18 cellular contexts compared by ENCODE assay signal in genomic region chr3:176937546-176937945, GRCh38.
A peak's percentile ranks its signal among the peaks of the same experiment; 100 is the strongest.
DNase-seq lines count a peak whose midpoint lies in the region; ATAC-seq and TF ChIP-seq lines count a peak whose summit lies in the region.
"Had no signal": no experiment of that assay in that cellular context is flagged by ENCODE, and none has a peak within 500 bp of the region (broad histone marks: within the 10 kb centered on the region; RNA-seq: fewer than 3 reads in every experiment).

No MANE protein-coding gene starts in this region.

- dilution Hi-C loops in IMR-90 (cut with HindIII; ENCODE audit: low sequenced_read_pairs, unreplicated experiment): no loop called here

- H3K4me3 ChIP-seq in ACC112 (ENCODE audit: low read depth, low read length): no peak overlapping the region
- H3K4me3 ChIP-seq in IMR-90 (ENCODE audit: insufficient read depth, low read depth, low read length): no peak overlapping the region
- no peak overlapping the region for H3K4me3 ChIP-seq in astrocyte of the spinal cord (ENCODE audit: low read depth, low read length)
- no peak overlapping the region for H3K4me3 ChIP-seq in body of pancreas
- no peak overlapping the region for H3K4me3 ChIP-seq in Karpas-422 (ENCODE audit: low read length)
- H3K4me3 ChIP-seq: GM12878, GM23338 had no signal

- in situ Hi-C loops in IMR-90 (cut with MboI; ENCODE audit: low sequenced_read_pairs): no loop called here
- in situ Hi-C loops in astrocyte of the spinal cord (cut with HindIII; ENCODE audit: low sequenced_read_pairs): no loop called here

- H3K4ac ChIP-seq in IMR-90 (ENCODE audit: low read depth, low read length): no peak overlapping the region

- CTCF ChIA-PET in IMR-90 (lab: Yijun Ruan, JAX): interaction anchor here (0.6 to 1.9 kb wide), 3 partner anchors 17 to 423 kb away, joined by 3 to 8 read pairs (median 5); no protein-coding TSS in a partner anchor

- POLR2A ChIA-PET in IMR-90 (lab: Charles Lee; ENCODE audit: unreplicated experiment): no interaction called here

- no peak overlapping the region for H3K23ac ChIP-seq in IMR-90 (ENCODE audit: low read depth, low read length)

- TF ChIP-seq RAD21 in IMR-90 (IDR thresholded peaks at IDR 0.05; ENCODE audit: low read length): no peak

- no peak overlapping the region for H2BK15ac ChIP-seq in IMR-90 (ENCODE audit: low read depth, low read length)

- no peaks in the 10 kb centered on the region for H3K79me2 ChIP-seq in ACC112 (ENCODE audit: control insufficient read depth, insufficient read depth, low read length, unreplicated experiment)
- no peaks in the 10 kb centered on the region for H3K79me2 ChIP-seq in Karpas-422 (ENCODE audit: low read length)

- no peak overlapping the region for H4K8ac ChIP-seq in IMR-90 (ENCODE audit: low read depth in 2 of 2, low read length in 2 of 2)

- no peak overlapping the region for H3K14ac ChIP-seq in IMR-90 (replicated peaks; ENCODE audit: low read depth, low read length)

- no peak overlapping the region for H2AK5ac ChIP-seq in IMR-90 (ENCODE audit: low read depth, low read length)

- no peaks in the 10 kb centered on the region for H3K9me2 ChIP-seq in Karpas-422 (replicated peaks; ENCODE audit: insufficient read depth, low read length)

- H3K79me1 ChIP-seq in IMR-90 (ENCODE audit: low read depth in 1 of 2, low read length in 2 of 2): no peaks in the 10 kb centered on the region

- H3K9me3 ChIP-seq in IMR-90 (ENCODE audit: control insufficient read depth, insufficient read depth, low read length): no peaks in the 10 kb centered on the region
- no peaks in the 10 kb centered on the region for H3K9me3 ChIP-seq in body of pancreas
- no peaks in the 10 kb centered on the region for H3K9me3 ChIP-seq in Karpas-422 (ENCODE audit: low read length)
- H3K9me3 ChIP-seq: BE2C had no signal

- H3K9me1 ChIP-seq in IMR-90 (ENCODE audit: insufficient read depth, low read length): no peaks in the 10 kb centered on the region

- no peak overlapping the region for H3K27ac ChIP-seq in ACC112 (ENCODE audit: low read depth, low read length)
- no peak overlapping the region for H3K27ac ChIP-seq in IMR-90 (ENCODE audit: insufficient read depth, low read length)
- H3K27ac ChIP-seq in body of pancreas: no peak overlapping the region
- no peak overlapping the region for H3K27ac ChIP-seq in Karpas-422 (ENCODE audit: low read length)
- H3K27ac ChIP-seq: 22Rv1, C4-2B had no signal

- no peak overlapping the region for H2BK5ac ChIP-seq in IMR-90 (ENCODE audit: low read depth, low read length, poor library complexity, severe bottlenecking)

- no peaks in the 10 kb centered on the region for H3K36me3 ChIP-seq in ACC112 (ENCODE audit: insufficient read depth, low read length)
- H3K36me3 ChIP-seq in IMR-90 (ENCODE audit: control insufficient read depth, insufficient read depth, low read length): no peaks in the 10 kb centered on the region
- H3K36me3 ChIP-seq in body of pancreas (replicated peaks in 1 of 2; ENCODE audit: insufficient read depth in 1 of 2, low read depth in 2 of 2): no peaks in the 10 kb centered on the region
- H3K36me3 ChIP-seq in Karpas-422 (ENCODE audit: insufficient read depth, low read length): no peaks in the 10 kb centered on the region
- H3K36me3 ChIP-seq: BE2C had no signal

- H4K20me1 ChIP-seq in IMR-90 (ENCODE audit: insufficient read depth, low read length) (no peaks in the 10 kb centered on the region), Karpas-422 (ENCODE audit: insufficient read depth, low read depth, low read length) (no peaks in the 10 kb centered on the region)

- no peak overlapping the region for H3K4me2 ChIP-seq in IMR-90 (ENCODE audit: low read depth, low read length)
- no peak overlapping the region for H3K4me2 ChIP-seq in Karpas-422 (ENCODE audit: low read depth, low read length, poor library complexity, severe bottlenecking)
- H3K4me2 ChIP-seq: GM23338 had no signal

- no peak overlapping the region for H3K56ac ChIP-seq in IMR-90 (ENCODE audit: extremely low read depth, insufficient read depth, low read length)

- DNase-seq in IMR-90: peak; percentile 51
- peak; percentile 38 for DNase-seq in astrocyte of the spinal cord (ENCODE audit: low read depth, low spot score)
- DNase-seq in iris pigment epithelial cell (ENCODE audit: low read depth): peak; percentile 53
- no peak for DNase-seq in foreskin melanocyte
- no peak for DNase-seq in AG08395 (ENCODE audit: low spot score)
- no peak for DNase-seq in body of pancreas
- DNase-seq in Karpas-422: no peak
- DNase-seq: ACHN; BE2C; CD4-positive, alpha-beta memory T cell; COR-L47; H7; KG1 had no signal

- H2BK120ac ChIP-seq in IMR-90 (ENCODE audit: low read depth, low read length): no peak overlapping the region

- ATAC-seq in IMR-90 (ENCODE audit: low read depth) (0 out of 2 replicates have a peak, but pooled peaks have one; percentile 16), body of pancreas (no peak)
- ATAC-seq: GM12878, GM23338 had no signal

- BruUV-seq in IMR-90 (replicated peaks; lab: Mats Ljungman, UMichigan): no TSS peak

- H2BK20ac ChIP-seq in IMR-90 (ENCODE audit: low read depth, low read length): no peak overlapping the region

- H3K27me3 ChIP-seq in ACC112 (ENCODE audit: insufficient read depth, low read length) (no peaks in the 10 kb centered on the region), IMR-90 (ENCODE audit: control insufficient read depth, insufficient read depth, low read length) (no peaks in the 10 kb centered on the region; the same call in 1 of the 2 replicates), body of pancreas (no peaks in the 10 kb centered on the region), Karpas-422 (ENCODE audit: low read length) (no peaks in the 10 kb centered on the region)
- H3K27me3 ChIP-seq: BE2C had no signal

- H3K9ac ChIP-seq in IMR-90 (ENCODE audit: low read depth, low read length) (no peak overlapping the region), Karpas-422 (ENCODE audit: low read length) (no peak overlapping the region)

- H4K91ac ChIP-seq in IMR-90 (ENCODE audit: insufficient read depth, low read depth, low read length): no peak overlapping the region

- TF ChIP-seq POLR2A in IMR-90 (IDR thresholded peaks at IDR 0.05; ENCODE audit: low read depth, low read length) (no peak), body of pancreas (IDR thresholded peaks at IDR 0.05) (no peak)

- H3K18ac ChIP-seq in IMR-90 (ENCODE audit: low read depth, low read length): no peak overlapping the region

- H4K5ac ChIP-seq in IMR-90 (ENCODE audit: low read depth, low read length): no peak overlapping the region

- H2AK9ac ChIP-seq in IMR-90 (replicated peaks; ENCODE audit: low read depth, low read length, poor library complexity): no peak overlapping the region

- H3K4me1 ChIP-seq in ACC112 (ENCODE audit: control insufficient read depth, insufficient read depth, low read length, unreplicated experiment) (no peaks in the 10 kb centered on the region), IMR-90 (ENCODE audit: control insufficient read depth, insufficient read depth, low read length) (no peaks in the 10 kb centered on the region), body of pancreas (peaks cover 6% of the 10 kb centered on the region), Karpas-422 (ENCODE audit: low read length) (no peaks in the 10 kb centered on the region)
- H3K4me1 ChIP-seq: BE2C had no signal

- TF ChIP-seq CTCF in IMR-90 (conservative IDR thresholded peaks at IDR 0.05; ENCODE audit: low read depth, low read length) (no peak), astrocyte of the spinal cord (IDR thresholded peaks at IDR 0.05; ENCODE audit: low read depth, low read length) (no peak), body of pancreas (IDR thresholded peaks at IDR 0.05) (no peak)

- intact Hi-C loops in IMR-90 (cut with micrococcal nuclease) (loop anchor here (10.0 kb wide), 1 partner anchor 273 kb away; no protein-coding TSS in a partner anchor), body of pancreas (cut with DNase I) (no loop called here)

- H2AFZ ChIP-seq in ACC112 (ENCODE audit: low read length, unreplicated experiment) (peak overlapping the region; percentile 41), IMR-90 (replicated peaks; ENCODE audit: low read length, poor library complexity) (no peak overlapping the region), Karpas-422 (ENCODE audit: low read length) (no peak overlapping the region)
- H2AFZ ChIP-seq: GM23338 had no signal

- WGBS in IMR-90 (ENCODE audit: extremely low coverage in 2 of 2, insufficient read length in 1 of 2), 2 experiments: no CpG with 5 or more reads among the region's 1 CpG
- WGBS in body of pancreas, 2 donors: 88 to 92% methylated on average over 1 of the region's 1 CpG

TF ChIP-seq in IMR-90, 13 proteins besides CTCF, POLR2A, EP300 and RAD21:
- TF ChIP-seq MAFK (IDR thresholded peaks at IDR 0.05; ENCODE audit: low read depth, low read length) (no peak), FOS (IDR thresholded peaks at IDR 0.05; ENCODE audit: low read depth, low read length) (no peak), RFX5 (IDR thresholded peaks at IDR 0.05; ENCODE audit: low read depth, low read length) (no peak), RCOR1 (IDR thresholded peaks at IDR 0.05; ENCODE audit: insufficient replicate concordance, low read length) (no peak), CHD1 (IDR thresholded peaks at IDR 0.05; ENCODE audit: low read depth, low read length) (no peak), ELK1 (IDR thresholded peaks at IDR 0.05; ENCODE audit: borderline replicate concordance, low read depth, low read length) (no peak)

Comparison
In these comparisons a context has a peak if more than half of its experiments do, and no peak if none do; other contexts are left out.
1. DNase-seq: peak in IMR-90 (single experiment), astrocyte of the spinal cord (single experiment) and iris pigment epithelial cell (single experiment); none in foreskin melanocyte (single experiment), AG08395 (single experiment), body of pancreas (0 of 4) and Karpas-422 (single experiment).